ENCODE assay signal across 38 cellular contexts in genomic region chr19:55504981-55505380, GRCh38. TPM values are rescaled to one million over a fixed set of nuclear protein-coding genes. Genes with fewer than 3 reads are reported as not detected.
"Had no signal": no experiment of that assay in that cellular context is flagged by ENCODE, and none has a peak within 500 bp of the region (broad histone marks: within the 10 kb centered on the region; RNA-seq: fewer than 3 reads in every experiment).

No MANE protein-coding gene starts in this region.

- H3K9me3 ChIP-seq: MG63 had no signal

- H3K36me3 ChIP-seq: MG63 had no signal

- H3K4me3 ChIP-seq: MG63 had no signal

- H3K27me3 ChIP-seq: MG63 had no signal

- H3K9ac ChIP-seq: KMS-11 had no signal

- DNase-seq: Karpas-422, Kasumi-1, MG63, MM.1S, MV-4-11, NCI-H1048, NCI-H1092, NCI-H1092 treated with DMSO at 0.1 percent for 48 hours, NCI-H1105, NCI-H1105 treated with DMSO at 0.1 percent for 48 hours, NCI-H1417, NCI-H1417 treated with DMSO at 0.1 percent for 48 hours, NCI-H1436, NCI-H1436 treated with DMSO at 0.1 percent for 48 hours, NCI-H146, NCI-H1694, NCI-H1694 treated with DMSO at 0.1 percent for 48 hours, NCI-H187, NCI-H187 treated with DMSO at 0.1 percent for 48 hours, NCI-H1930, NCI-H2029, NCI-H2029 treated with DMSO at 0.1 percent for 48 hours, NCI-H2081, NCI-H2081 treated with DMSO at 0.1 percent for 48 hours, NCI-H2107, NCI-H2171, NCI-H2171 treated with DMSO at 0.1 percent for 48 hours, NCI-H2227 treated with DMSO at 0.1 percent for 48 hours, NCI-H226, NCI-H345, NCI-H446, NCI-H446 treated with DMSO at 0.1 percent for 48 hours, NCI-H510A, NCI-H510A treated with DMSO at 0.1 percent for 48 hours had no signal

- H3K27ac ChIP-seq: KMS-11 had no signal

RNA-seq across cellular contexts. Expression of gene SBK2, which starts 32.0 kb away (rescaled TPM):
- total RNA-seq: MCF 10A, NCI-H460 had no signal

RNA-seq across cellular contexts. Expression of gene SBK3, which starts 40.4 kb away (rescaled TPM):
- total RNA-seq: M059J, MCF 10A had no signal
